8 cellular contexts compared by ENCODE assay signal in the genomic region with DNA sequence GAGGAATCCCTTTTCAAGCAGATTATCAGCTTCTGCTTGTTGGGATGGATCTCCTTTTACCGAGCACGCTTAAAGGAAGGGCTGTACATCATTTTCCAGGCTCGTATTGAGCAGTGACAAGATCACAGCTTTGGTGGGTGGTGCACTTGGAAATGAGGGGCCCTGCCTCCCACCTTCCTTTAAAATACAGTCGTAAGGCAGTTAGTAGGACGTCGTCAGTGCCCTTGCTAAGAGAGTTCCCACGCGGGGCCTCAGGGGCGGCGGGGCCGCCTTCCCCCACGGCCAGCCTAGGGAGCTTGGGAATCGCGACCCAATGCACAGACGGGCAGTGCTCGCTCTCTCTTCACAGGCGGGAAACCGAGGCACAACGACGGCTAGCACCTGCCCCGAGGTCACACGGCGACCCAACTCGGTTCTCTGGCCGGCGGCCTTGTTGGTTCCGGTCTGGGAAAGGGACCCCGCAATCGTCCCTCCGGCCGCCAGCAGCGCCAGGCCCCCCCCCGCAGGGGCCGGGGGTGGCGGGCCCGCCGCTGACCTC. TPM values are rescaled to one million over a fixed set of nuclear protein-coding genes. Genes with fewer than 3 reads are reported as not detected.
DNase-seq lines count a peak whose midpoint lies in the region; ATAC-seq and TF ChIP-seq lines count a peak whose summit lies in the region.

No MANE protein-coding gene starts in this region.

- H3K4me1 ChIP-seq in HUES48 (ENCODE audit: control insufficient read depth, insufficient read depth, low read length) (peaks cover 22% of the 10 kb centered on the region), breast epithelium (no peaks in the 10 kb centered on the region)
- H3K4me1 ChIP-seq in naive thymus-derived CD4-positive, alpha-beta T cell (ENCODE audit: control insufficient read depth in 2 of 2, insufficient read depth in 2 of 2, low read length in 2 of 2): peaks cover 9 to 12% of the 10 kb centered on the region in 2 donors

- no peaks in the 10 kb centered on the region; the same call in 1 of the 2 replicates for H3K9me3 ChIP-seq in AG04450 (ENCODE audit: control insufficient read depth, insufficient read depth, low read length)
- no peaks in the 10 kb centered on the region for H3K9me3 ChIP-seq in HUES48 (ENCODE audit: control insufficient read depth, insufficient read depth, low read length)
- no peaks in the 10 kb centered on the region for H3K9me3 ChIP-seq in breast epithelium
- H3K9me3 ChIP-seq in naive thymus-derived CD4-positive, alpha-beta T cell (ENCODE audit: control insufficient read depth in 2 of 3, low read length in 3 of 3): no peaks in the 10 kb centered on the region

- H3K36me3 ChIP-seq in HUES48 (ENCODE audit: control insufficient read depth, insufficient read depth, low read length) (no peaks in the 10 kb centered on the region), breast epithelium (no peaks in the 10 kb centered on the region)
- H3K36me3 ChIP-seq in naive thymus-derived CD4-positive, alpha-beta T cell (ENCODE audit: control insufficient read depth in 2 of 3, insufficient read depth in 3 of 3, low read length in 3 of 3): no peaks in the 10 kb centered on the region

- H3K27ac ChIP-seq in AG04450 (ENCODE audit: low read depth, low read length) (no peak overlapping the region), HUES48 (ENCODE audit: low read depth, low read length) (peak overlapping the region; percentile 98), breast epithelium (peak overlapping the region; percentile 91 to 94)
- H3K27ac ChIP-seq in naive thymus-derived CD4-positive, alpha-beta T cell (ENCODE audit: low read depth, low read length): peak overlapping the region; percentile 55

- peaks cover 0 to 11% (median 0%) of the 10 kb centered on the region in 5 donors for H3K27me3 Mint-ChIP-seq in naive thymus-derived CD4-positive, alpha-beta T cell

- no peak for ATAC-seq in naive thymus-derived CD4-positive, alpha-beta T cell
- ATAC-seq in HG03571 (IDR thresholded peaks at IDR 0.05; ENCODE audit: unreplicated experiment) (no peak), HG02763 (IDR thresholded peaks at IDR 0.05; ENCODE audit: unreplicated experiment) (no peak)

- no peak overlapping the region; the same call in 1 of the 2 replicates for H3K9ac ChIP-seq in HUES48 (ENCODE audit: low read depth, low read length)

- DNase-seq in AG04450 (ENCODE audit: low read depth, low spot score) (no peak), breast epithelium (ENCODE audit: low spot score in 2 of 2) (no peak), mucosa of gallbladder (ENCODE audit: low spot score) (no peak), iPS-NIHi7 (ENCODE audit: extremely low spot score) (no peak)
- no peak for DNase-seq in naive thymus-derived CD4-positive, alpha-beta T cell

- H3K4me3 Mint-ChIP-seq in naive thymus-derived CD4-positive, alpha-beta T cell: peak overlapping the region; percentile 65 to 89 (median 86)

- no peak for TF ChIP-seq POLR2A in breast epithelium (IDR thresholded peaks at IDR 0.05)

- H3K4me3 ChIP-seq in AG04450 (ENCODE audit: low read depth, low read length) (peak overlapping the region; percentile 41; the same call in 1 of the 2 replicates), HUES48 (ENCODE audit: low read depth, low read length) (peak overlapping the region; percentile 82), breast epithelium (peak overlapping the region; percentile 57 to 76 (median 75))
- H3K4me3 ChIP-seq in naive thymus-derived CD4-positive, alpha-beta T cell (ENCODE audit: low read length): peak overlapping the region; percentile 28

- no peaks in the 10 kb centered on the region for H3K36me3 Mint-ChIP-seq in naive thymus-derived CD4-positive, alpha-beta T cell

- TF ChIP-seq CTCF in AG04450 (IDR thresholded peaks at IDR 0.05; ENCODE audit: low read depth, low read length): no peak
- TF ChIP-seq CTCF in breast epithelium (IDR thresholded peaks at IDR 0.05): no peak

- H3K27ac Mint-ChIP-seq in naive thymus-derived CD4-positive, alpha-beta T cell: peak overlapping the region; percentile 28 to 90 (median 83)

- H3K27me3 ChIP-seq in AG04450 (ENCODE audit: control insufficient read depth, insufficient read depth, low read length) (peaks cover 3% of the 10 kb centered on the region), HUES48 (ENCODE audit: control insufficient read depth, insufficient read depth, low read length) (peaks cover 10% of the 10 kb centered on the region; the same call in 1 of the 2 replicates), breast epithelium (no peaks in the 10 kb centered on the region)
- no peaks in the 10 kb centered on the region for H3K27me3 ChIP-seq in naive thymus-derived CD4-positive, alpha-beta T cell (ENCODE audit: control insufficient read depth in 2 of 2, insufficient read depth in 2 of 2, low read length in 2 of 2)

- H3K4me1 Mint-ChIP-seq in naive thymus-derived CD4-positive, alpha-beta T cell: peaks cover 15 to 38% (median 27%) of the 10 kb centered on the region in 7 donors

- intact Hi-C loops in breast epithelium (cut with DNase I; ENCODE audit: low total_unique reads): loop anchor here (5.0 kb wide), 1 partner anchor 59 kb away; the partner anchor contains the start of gene H3-3A
- intact Hi-C loops in naive thymus-derived CD4-positive, alpha-beta T cell (cut with micrococcal nuclease): loop anchor here (1.0 to 10.0 kb wide), 13 partner anchors 11 to 694 kb away; partner anchors contain the start of genes ACBD3 (in 1 of the 2), LBR (in 1 of the 2), PYCR2 (in 1 of the 2) and SDE2 (in 1 of the 2)

- peaks cover 0 to 2% (median 0%) of the 10 kb centered on the region in 11 donors for H3K9me3 Mint-ChIP-seq in naive thymus-derived CD4-positive, alpha-beta T cell

- CTCF ChIA-PET in AG04450 (lab: Charles Lee): interaction anchor here (0.7 to 2.0 kb wide), 7 partner anchors 10 to 134 kb away, joined by 3 to 52 read pairs (median 4); no protein-coding TSS in a partner anchor
- CTCF ChIA-PET in naive thymus-derived CD4-positive, alpha-beta T cell (lab: Charles Lee): interaction anchor here (0.6 to 4.7 kb wide), 5 partner anchors 9 to 112 kb away, joined by 3 to 38 read pairs (median 4); no protein-coding TSS in a partner anchor

- POLR2A ChIA-PET in AG04450 (lab: Yijun Ruan, JAX): interaction anchor here (1.1 kb wide), 1 partner anchor 56 kb away, joined by 3 read pairs; no protein-coding TSS in a partner anchor
- POLR2A ChIA-PET in naive thymus-derived CD4-positive, alpha-beta T cell (lab: Charles Lee): interaction anchor here (0.6 to 4.7 kb wide), 9 partner anchors 12 to 654 kb away, joined by 3 to 27 read pairs (median 5); partner anchors contain the start of genes H3-3A and SDE2

RNA-seq across cellular contexts. Expression of gene H3-3A, which starts 58.6 kb away (rescaled TPM):
- polyA plus RNA-seq in AG04450 (2011; rRNA removed): 260 and 330 TPM in 2 replicates
- 42.3 and 55.1 TPM in 2 replicates for polyA minus RNA-seq in AG04450 (2011; rRNA and poly(A)+ RNA removed)
- total RNA-seq in breast epithelium (100 to 1,000 TPM; 287 to 603 (median 462) TPM), mucosa of gallbladder (492 TPM)
- 100 to 1,000 TPM; 388 to 561 (median 412) TPM for total RNA-seq in naive thymus-derived CD4-positive, alpha-beta T cell
- 100 to 1,000 TPM; 677 to 832 TPM for polyA plus RNA-seq in naive thymus-derived CD4-positive, alpha-beta T cell

Comparison
In these comparisons a context has a peak if more than half of its experiments do, and no peak if none do; other contexts are left out.
1. H3K4me3 ChIP-seq: peak in every context shown above with its lines; median percentile 82 in HUES48; 75 in breast epithelium; 41 in AG04450; 28 in naive thymus-derived CD4-positive, alpha-beta T cell.